In genomic region chr1:34941798-34942197, GRCh38 we compare ENCODE assay signal across 3 cellular contexts. TPM values are rescaled to one million over a fixed set of nuclear protein-coding genes. Genes with fewer than 3 reads are reported as not detected.
"Had no signal": no experiment of that assay in that cellular context is flagged by ENCODE, and none has a peak within 500 bp of the region (broad histone marks: within the 10 kb centered on the region; RNA-seq: fewer than 3 reads in every experiment).

No MANE protein-coding gene starts in this region.

RNA-seq across cellular contexts. Expression of gene DLGAP3, which starts 12.3 kb away (rescaled TPM):
- total RNA-seq: PC-3, PC-9, SJSA1 had no signal
